ENCODE assay signal across 22 cellular contexts in genomic region chr6:10144772-10145171, GRCh38.
"Had no signal": no experiment of that assay in that cellular context is flagged by ENCODE, and none has a peak within 500 bp of the region (broad histone marks: within the 10 kb centered on the region; RNA-seq: fewer than 3 reads in every experiment).

No MANE protein-coding gene starts in this region.

- ATAC-seq: activated CD8-positive, alpha-beta T cell treated with anti-CD3 and anti-CD28 coated beads, Interleukin-2, amount 10 ng/mL, durations not matched to agents 7 days and 5 days; PC-3; T-helper 17 cell; WTC11 had no signal

- DNase-seq: activated CD4-positive, alpha-beta T cell treated with anti-CD3 and anti-CD28 coated beads for 48 hours; activated CD4-positive, alpha-beta T cell treated with anti-CD3 and anti-CD28 coated beads, Interleukin-2, amount 50 U/mL, for 4 hours; activated CD4-positive, CD25-positive, alpha-beta regulatory T cell treated with anti-CD3 and anti-CD28 coated beads, Interleukin-2, amount 50 U/mL, for 72 hours; activated CD8-positive, alpha-beta memory T cell treated with anti-CD3 and anti-CD28 coated beads, Interleukin-2, amount 50 U/mL, for 48 hours; activated CD8-positive, alpha-beta T cell treated with anti-CD3 and anti-CD28 coated beads, Interleukin-2, amount 10 ng/mL, durations not matched to agents 7 days and 5 days; activated T-cell treated with anti-CD3 and anti-CD28 coated beads, Interleukin-2, amount 50 U/mL, for 1 hour; amniotic stem cell; NCI-H1092; NCI-H1417; NCI-H1930; NCI-H510A treated with DMSO at 0.1 percent for 48 hours; NCI-H69; NK-92 treated with Interleukin-12 subunit alpha and Interleukin-12 subunit beta, amount 100 ng/mL, for 24 hours; PC-3; SHP77 treated with DMSO at 0.1 percent for 48 hours; T-helper 17 cell; T-helper 9 cell had no signal

- H3K4me3 ChIP-seq: ascending aorta, cardiac muscle cell had no signal

- H3K36me3 Mint-ChIP-seq: activated naive CD4-positive, alpha-beta T cell treated with anti-CD3 and anti-CD28 coated beads, Interleukin-2, amount 50 U/mL, for 24 hours; brain; WTC11 had no signal

- H3K4me1 ChIP-seq: ascending aorta had no signal

- H3K4me1 Mint-ChIP-seq: activated naive CD4-positive, alpha-beta T cell treated with anti-CD3 and anti-CD28 coated beads, Interleukin-2, amount 50 U/mL, for 24 hours had no signal

- H3K36me3 ChIP-seq: ascending aorta, cardiac muscle cell had no signal

- H3K27me3 ChIP-seq: ascending aorta, cardiac muscle cell had no signal

- H3K9me3 ChIP-seq: ascending aorta had no signal

- H3K27ac ChIP-seq: ascending aorta, cardiac muscle cell had no signal

- H3K27ac Mint-ChIP-seq: activated CD8-positive, alpha-beta T cell treated with anti-CD3 and anti-CD28 coated beads, Interleukin-2, amount 10 ng/mL, durations not matched to agents 7 days and 5 days; activated naive CD4-positive, alpha-beta T cell treated with anti-CD3 and anti-CD28 coated beads, Interleukin-2, amount 50 U/mL, for 24 hours; brain; T-helper 17 cell; WTC11 had no signal

- H3K9me3 Mint-ChIP-seq: activated naive CD4-positive, alpha-beta T cell treated with anti-CD3 and anti-CD28 coated beads, Interleukin-2, amount 50 U/mL, for 24 hours; brain; WTC11 had no signal

- H3K4me3 Mint-ChIP-seq: activated CD8-positive, alpha-beta T cell treated with anti-CD3 and anti-CD28 coated beads, Interleukin-2, amount 10 ng/mL, durations not matched to agents 7 days and 5 days; activated naive CD4-positive, alpha-beta T cell treated with anti-CD3 and anti-CD28 coated beads, Interleukin-2, amount 50 U/mL, for 24 hours; brain; T-helper 17 cell; WTC11 had no signal
